21 cellular contexts compared by ENCODE assay signal in the genomic region with DNA sequence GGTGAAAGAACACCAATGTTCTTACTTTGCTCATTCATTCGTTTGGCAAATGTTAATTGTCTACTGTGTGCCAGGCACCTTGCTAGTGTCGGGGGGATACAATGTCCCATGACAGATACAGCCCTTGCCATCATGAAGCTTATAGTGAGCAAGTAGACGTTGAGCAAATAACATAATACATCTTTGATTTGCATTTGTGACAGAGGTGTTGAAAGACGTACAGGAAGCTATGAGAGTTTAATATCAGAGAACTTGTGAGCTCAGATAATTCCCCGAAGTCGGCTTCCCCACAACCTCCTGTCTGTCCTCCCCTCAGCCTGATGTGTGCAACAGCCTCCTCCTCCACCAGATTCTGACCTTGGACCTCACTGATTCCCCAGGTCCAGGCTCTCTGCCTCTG.
DNase-seq lines count a peak whose midpoint lies in the region; ATAC-seq, FAIRE-seq and TF ChIP-seq lines count a peak whose summit lies in the region.
"Had no signal": no experiment of that assay in that cellular context is flagged by ENCODE, and none has a peak within 500 bp of the region (broad histone marks: within the 10 kb centered on the region; RNA-seq: fewer than 3 reads in every experiment).

No MANE protein-coding gene starts in this region.

- 21% methylated on average over 6 of the region's 6 CpGs for WGBS in HepG2 (ENCODE audit: low lambda C conversion rate)
- WGBS in right lobe of liver (ENCODE audit: insufficient coverage, low coverage, low lambda C conversion rate, missing lambda C conversion rate) = 59% methylated on average over 4 of the region's 6 CpGs
- no CpG with 5 or more reads among the region's 6 CpGs for WGBS in neuronal stem cell (ENCODE audit: extremely low coverage in 2 of 2, insufficient read length in 2 of 2, insufficient replicate concordance in 1 of 2), 2 donors

- peaks cover 58% of the 10 kb centered on the region for H3K4me1 ChIP-seq in HepG2 (ENCODE audit: insufficient read depth, low read length)
- no peaks in the 10 kb centered on the region for H3K4me1 ChIP-seq in right lobe of liver
- peaks cover 13 to 33% of the 10 kb centered on the region in 2 donors for H3K4me1 ChIP-seq in neuronal stem cell (ENCODE audit: control insufficient read depth in 2 of 2, insufficient read depth in 1 of 2, low read depth in 1 of 2, low read length in 2 of 2)
- peaks cover 46% of the 10 kb centered on the region for H3K4me1 ChIP-seq in neural progenitor cell

- TF ChIP-seq EP300 in HepG2 (IDR thresholded peaks at IDR 0.05; ENCODE audit: low read depth in 2 of 2, low read length in 2 of 2) = no peak
- TF ChIP-seq EP300 in HepG2 (CRISPR knock-in tag; IDR thresholded peaks at IDR 0.05; ENCODE audit: borderline replicate concordance) = no peak

- no peak overlapping the region for H3K23ac ChIP-seq in neuronal stem cell (ENCODE audit: low read depth, low read length, poor library complexity)

- no peak for DNase-seq in HepG2 (ENCODE audit: low spot score)
- no peak for DNase-seq in right lobe of liver
- DNase-seq in T-cell = peak in 2 of 34 experiments; percentile 8 to 13
- no peak for DNase-seq in neuronal stem cell (ENCODE audit: low spot score)
- DNase-seq in neural progenitor cell (ENCODE audit: low spot score) = no peak
- no peak for DNase-seq in activated T-helper 2 cell treated with anti-CD3 and anti-CD28 coated beads, Interferon-gamma antibody, Interleukin-2, Interleukin-4, amounts not matched to agents 10 μg/mL and 5 μg/mL and 100 μg/mL, durations not matched to agents 14 hours and 24 hours and 36 hours (ENCODE audit: low spot score)
- no peak for DNase-seq in coronary artery (ENCODE audit: low spot score)
- DNase-seq: BE2C; Caco-2; CD4-positive, alpha-beta memory T cell; DMS153; DND-41; GOT3; H7; HCEC 1CT had no signal

- H4K20me1 ChIP-seq in HepG2 (ENCODE audit: insufficient read depth, low read length) = no peaks in the 10 kb centered on the region
- H4K20me1 ChIP-seq in neural progenitor cell (ENCODE audit: low read depth) = no peaks in the 10 kb centered on the region
- H4K20me1 ChIP-seq: BLaER1 treated with 17β-estradiol and CSF1 and Interleukin-3, amounts not matched to agents 10 nM and 100 nM had no signal

- H2BK12ac ChIP-seq in neuronal stem cell (ENCODE audit: low read length) = peak overlapping the region; percentile 11

- H3K36me3 Mint-ChIP-seq in T-cell (no peaks in the 10 kb centered on the region), neural progenitor cell (no peaks in the 10 kb centered on the region)
- H3K36me3 Mint-ChIP-seq in activated T-helper 2 cell treated with anti-CD3 and anti-CD28 coated beads, Interferon-gamma antibody, Interleukin-2, Interleukin-4, amounts not matched to agents 10 μg/mL and 5 μg/mL and 100 μg/mL, durations not matched to agents 14 hours and 24 hours and 36 hours (ENCODE audit: low read depth) = no peaks in the 10 kb centered on the region
- H3K36me3 Mint-ChIP-seq: CD14-positive monocyte; CD4-positive, alpha-beta memory T cell had no signal

- H3K4me2 ChIP-seq in HepG2 (ENCODE audit: low read depth, low read length) = peak overlapping the region; percentile 0; the same call in 1 of the 2 replicates
- no peak overlapping the region for H3K4me2 ChIP-seq in neuronal stem cell (ENCODE audit: insufficient read depth, low read length, poor library complexity, severe bottlenecking)
- H3K4me2 ChIP-seq in neural progenitor cell = no peak overlapping the region

- intact Hi-C loops in HepG2 (cut with micrococcal nuclease; ENCODE audit: unreplicated experiment) = no loop called here
- intact Hi-C loops in right lobe of liver (cut with DNase I) = no loop called here
- intact Hi-C loops in activated T-helper 2 cell treated with anti-CD3 and anti-CD28 coated beads, Interferon-gamma antibody, Interleukin-2, Interleukin-4, amounts not matched to agents 10 μg/mL and 5 μg/mL and 100 μg/mL, durations not matched to agents 14 hours and 24 hours and 36 hours (cut with micrococcal nuclease) = no loop called here

- H2AFZ ChIP-seq in HepG2 (ENCODE audit: low read length) (no peak overlapping the region), neuronal stem cell (ENCODE audit: low read length) (no peak overlapping the region), neural progenitor cell (replicated peaks) (no peak overlapping the region)

- no peak overlapping the region for H2BK15ac ChIP-seq in neuronal stem cell (ENCODE audit: low read length)

- H3K4me3 Mint-ChIP-seq in T-cell (no peak overlapping the region), neural progenitor cell (no peak overlapping the region)
- no peak overlapping the region for H3K4me3 Mint-ChIP-seq in activated T-helper 2 cell treated with anti-CD3 and anti-CD28 coated beads, Interferon-gamma antibody, Interleukin-2, Interleukin-4, amounts not matched to agents 10 μg/mL and 5 μg/mL and 100 μg/mL, durations not matched to agents 14 hours and 24 hours and 36 hours (ENCODE audit: low read depth)

- H3K18ac ChIP-seq in neuronal stem cell (ENCODE audit: low read length) = peak overlapping the region; percentile 22

- TF ChIP-seq POLR2A in HepG2 (IDR thresholded peaks at IDR 0.05; ENCODE audit: insufficient read depth in 1 of 2, low read depth in 2 of 2, low read length in 2 of 2) = no peak
- TF ChIP-seq POLR2A in right lobe of liver (IDR thresholded peaks at IDR 0.05) = no peak

- H4K91ac ChIP-seq in neuronal stem cell (ENCODE audit: low read depth, low read length, poor library complexity) = no peak overlapping the region

- H3K4me3 ChIP-seq in HepG2 (replicated peaks in 1 of 3; ENCODE audit: insufficient read depth in 1 of 3, low read depth in 2 of 3, low read length in 3 of 3) = no peak overlapping the region
- H3K4me3 ChIP-seq in right lobe of liver = no peak overlapping the region
- H3K4me3 ChIP-seq in neuronal stem cell (ENCODE audit: low read length in 2 of 2) = peak overlapping the region in 1 of 2 donors; percentile 18
- no peak overlapping the region for H3K4me3 ChIP-seq in neural progenitor cell
- H3K4me3 ChIP-seq in coronary artery = no peak overlapping the region
- H3K4me3 ChIP-seq: BLaER1 treated with 17β-estradiol and CSF1 and Interleukin-3, amounts not matched to agents 10 nM and 100 nM had no signal

- peaks cover 0 to 10% of the 10 kb centered on the region in 2 donors for H3K27me3 Mint-ChIP-seq in T-cell
- H3K27me3 Mint-ChIP-seq in neural progenitor cell (ENCODE audit: insufficient read depth, low read depth) = peaks cover 12% of the 10 kb centered on the region
- no peaks in the 10 kb centered on the region for H3K27me3 Mint-ChIP-seq in activated T-helper 2 cell treated with anti-CD3 and anti-CD28 coated beads, Interferon-gamma antibody, Interleukin-2, Interleukin-4, amounts not matched to agents 10 μg/mL and 5 μg/mL and 100 μg/mL, durations not matched to agents 14 hours and 24 hours and 36 hours (ENCODE audit: low read depth)

- H3K36me3 ChIP-seq in HepG2 (replicated peaks in 1 of 2; ENCODE audit: control insufficient read depth in 1 of 2, insufficient read depth in 2 of 2, low read length in 2 of 2) (no peaks in the 10 kb centered on the region), right lobe of liver (no peaks in the 10 kb centered on the region), neuronal stem cell (replicated peaks in 1 of 2; ENCODE audit: control insufficient read depth in 2 of 2, insufficient read depth in 2 of 2, low read length in 2 of 2) (no peaks in the 10 kb centered on the region), neural progenitor cell (no peaks in the 10 kb centered on the region)
- H3K36me3 ChIP-seq: BE2C; BLaER1 treated with 17β-estradiol and CSF1 and Interleukin-3, amounts not matched to agents 10 nM and 100 nM had no signal

- TF ChIP-seq RAD21 in HepG2 (CRISPR knock-in tag; IDR thresholded peaks at IDR 0.05) = no peak

- H3K4ac ChIP-seq in neuronal stem cell (ENCODE audit: low read length) = no peak overlapping the region

- H2BK5ac ChIP-seq in neuronal stem cell (ENCODE audit: low read length) = no peak overlapping the region

- no peak overlapping the region for H2BK120ac ChIP-seq in neuronal stem cell (ENCODE audit: low read depth, low read length)

- no peak overlapping the region for H3K14ac ChIP-seq in neuronal stem cell (ENCODE audit: low read length)

- H3K4me1 Mint-ChIP-seq in T-cell = peaks cover 12 to 20% (median 15%) of the 10 kb centered on the region in 3 donors
- peaks cover 44% of the 10 kb centered on the region for H3K4me1 Mint-ChIP-seq in neural progenitor cell
- no peaks in the 10 kb centered on the region for H3K4me1 Mint-ChIP-seq in activated T-helper 2 cell treated with anti-CD3 and anti-CD28 coated beads, Interferon-gamma antibody, Interleukin-2, Interleukin-4, amounts not matched to agents 10 μg/mL and 5 μg/mL and 100 μg/mL, durations not matched to agents 14 hours and 24 hours and 36 hours (ENCODE audit: low read depth)
- H3K4me1 Mint-ChIP-seq: CD14-positive monocyte had no signal

- H2AK5ac ChIP-seq in neuronal stem cell (ENCODE audit: low read depth, low read length) = peak overlapping the region; percentile 1

- H3K9ac ChIP-seq in HepG2 (ENCODE audit: insufficient read depth, low read depth, low read length) (no peak overlapping the region), neuronal stem cell (ENCODE audit: low read depth, low read length, poor library complexity) (no peak overlapping the region), neural progenitor cell (no peak overlapping the region)
- H3K9ac ChIP-seq: BLaER1 treated with 17β-estradiol and CSF1 and Interleukin-3, amounts not matched to agents 10 nM and 100 nM had no signal

- no peak overlapping the region for H3K27ac ChIP-seq in HepG2 (ENCODE audit: extremely low read length, insufficient read depth, low read length)
- no peak overlapping the region for H3K27ac ChIP-seq in right lobe of liver
- no peak overlapping the region for H3K27ac ChIP-seq in neuronal stem cell (replicated peaks; ENCODE audit: low read length)
- H3K27ac ChIP-seq in neural progenitor cell = no peak overlapping the region
- no peak overlapping the region for H3K27ac ChIP-seq in coronary artery
- H3K27ac ChIP-seq: 22Rv1; BLaER1 treated with 17β-estradiol and CSF1 and Interleukin-3, amounts not matched to agents 10 nM and 100 nM had no signal

- no peak for FAIRE-seq in HepG2 (lab: Jason Lieb, UNC)
- FAIRE-seq: A204.1, G401.6, GM12892 had no signal

- TF ChIP-seq CTCF in HepG2 (CRISPR knock-in tag; IDR thresholded peaks at IDR 0.05) (no peak), right lobe of liver (IDR thresholded peaks at IDR 0.05) (no peak), neural progenitor cell (IDR thresholded peaks at IDR 0.05) (no peak), coronary artery (IDR thresholded peaks at IDR 0.05) (no peak)

- H3F3A ChIP-seq in neural progenitor cell (ENCODE audit: low read depth) = peaks cover 29% of the 10 kb centered on the region

- no peak overlapping the region for H4K8ac ChIP-seq in neuronal stem cell (ENCODE audit: low read depth, low read length)

- H3K27me3 ChIP-seq in HepG2 (ENCODE audit: control insufficient read depth in 1 of 2, insufficient read depth in 2 of 2, low read length in 2 of 2) = peaks cover 2 to 14% of the 10 kb centered on the region in 2 experiments; a peak in 4 of 5 replicates
- H3K27me3 ChIP-seq in right lobe of liver = no peaks in the 10 kb centered on the region
- H3K27me3 ChIP-seq in neuronal stem cell (ENCODE audit: control insufficient read depth in 3 of 3, insufficient read depth in 3 of 3, low read depth in 1 of 3, low read length in 3 of 3) = peaks cover 0 to 16% (median 0%) of the 10 kb centered on the region in 3 experiments
- H3K27me3 ChIP-seq in neural progenitor cell = no peaks in the 10 kb centered on the region
- H3K27me3 ChIP-seq: BE2C; BLaER1 treated with 17β-estradiol and CSF1 and Interleukin-3, amounts not matched to agents 10 nM and 100 nM had no signal

- H3K9me3 ChIP-seq in HepG2 (ENCODE audit: low read length) (0 out of 2 replicates have a peak, but pooled peaks cover 4% of the 10 kb centered on the region), right lobe of liver (no peaks in the 10 kb centered on the region), neuronal stem cell (replicated peaks in 1 of 2; ENCODE audit: control insufficient read depth in 2 of 2, insufficient read depth in 1 of 2, low read depth in 1 of 2, low read length in 2 of 2) (no peaks in the 10 kb centered on the region), neural progenitor cell (ENCODE audit: low read depth) (no peaks in the 10 kb centered on the region)
- H3K9me3 ChIP-seq: BE2C; BLaER1 treated with 17β-estradiol and CSF1 and Interleukin-3, amounts not matched to agents 10 nM and 100 nM had no signal

- POLR2A ChIA-PET in HepG2 (lab: Yijun Ruan, JAX) = no interaction called here
- POLR2A ChIA-PET in T-cell (lab: Charles Lee) = no interaction called here

- H3K27ac Mint-ChIP-seq in T-cell (peak overlapping the region in 1 of 2 donors; percentile 81), neural progenitor cell (no peak overlapping the region)
- no peak overlapping the region for H3K27ac Mint-ChIP-seq in activated T-helper 2 cell treated with anti-CD3 and anti-CD28 coated beads, Interferon-gamma antibody, Interleukin-2, Interleukin-4, amounts not matched to agents 10 μg/mL and 5 μg/mL and 100 μg/mL, durations not matched to agents 14 hours and 24 hours and 36 hours
- H3K27ac Mint-ChIP-seq: CD14-positive monocyte; CD4-positive, alpha-beta memory T cell had no signal

- no TSS peak for BruUV-seq in HepG2 (replicated peaks; lab: Mats Ljungman, UMichigan)

- H3K9me3 Mint-ChIP-seq in T-cell (no peaks in the 10 kb centered on the region), neural progenitor cell (no peaks in the 10 kb centered on the region)
- H3K9me3 Mint-ChIP-seq in activated T-helper 2 cell treated with anti-CD3 and anti-CD28 coated beads, Interferon-gamma antibody, Interleukin-2, Interleukin-4, amounts not matched to agents 10 μg/mL and 5 μg/mL and 100 μg/mL, durations not matched to agents 14 hours and 24 hours and 36 hours = no peaks in the 10 kb centered on the region
- H3K9me3 Mint-ChIP-seq: CD4-positive, alpha-beta memory T cell had no signal

- no peaks in the 10 kb centered on the region for H3K79me1 ChIP-seq in neuronal stem cell (ENCODE audit: low read depth, low read length)

- in situ Hi-C loops in HepG2 (cut with HindIII; ENCODE audit: extremely low pct_ligation_motif_present, low pct_unique_long_range_greater_than_20kb) = loop anchor here (25.0 kb wide), 1 partner anchor 655 kb away; the partner anchor contains the start of gene GPRC5C

- H3K79me2 ChIP-seq in HepG2 (ENCODE audit: insufficient read depth, low read length) = no peaks in the 10 kb centered on the region
- H3K79me2 ChIP-seq in neural progenitor cell (ENCODE audit: low read depth) = no peaks in the 10 kb centered on the region

- ATAC-seq in HepG2 (no peak; the same call in 2 of the 3 replicates), right lobe of liver (no peak), T-cell (replicated peaks in 1 of 4) (peak in 3 of 4 experiments; percentile 9 to 70 (median 55))

- CTCF ChIA-PET in HepG2 (lab: Yijun Ruan, JAX; ENCODE audit: low intra/inter-chr PET ratio, low total read pairs) (no interaction called here), T-cell (lab: Charles Lee) (no interaction called here)

Comparison
In these comparisons a context has a peak if more than half of its experiments do, and no peak if none do; other contexts are left out.
1. ATAC-seq: peak in T-cell (3 of 4); none in HepG2 (single experiment) and right lobe of liver (0 of 4).